In the genomic region with DNA sequence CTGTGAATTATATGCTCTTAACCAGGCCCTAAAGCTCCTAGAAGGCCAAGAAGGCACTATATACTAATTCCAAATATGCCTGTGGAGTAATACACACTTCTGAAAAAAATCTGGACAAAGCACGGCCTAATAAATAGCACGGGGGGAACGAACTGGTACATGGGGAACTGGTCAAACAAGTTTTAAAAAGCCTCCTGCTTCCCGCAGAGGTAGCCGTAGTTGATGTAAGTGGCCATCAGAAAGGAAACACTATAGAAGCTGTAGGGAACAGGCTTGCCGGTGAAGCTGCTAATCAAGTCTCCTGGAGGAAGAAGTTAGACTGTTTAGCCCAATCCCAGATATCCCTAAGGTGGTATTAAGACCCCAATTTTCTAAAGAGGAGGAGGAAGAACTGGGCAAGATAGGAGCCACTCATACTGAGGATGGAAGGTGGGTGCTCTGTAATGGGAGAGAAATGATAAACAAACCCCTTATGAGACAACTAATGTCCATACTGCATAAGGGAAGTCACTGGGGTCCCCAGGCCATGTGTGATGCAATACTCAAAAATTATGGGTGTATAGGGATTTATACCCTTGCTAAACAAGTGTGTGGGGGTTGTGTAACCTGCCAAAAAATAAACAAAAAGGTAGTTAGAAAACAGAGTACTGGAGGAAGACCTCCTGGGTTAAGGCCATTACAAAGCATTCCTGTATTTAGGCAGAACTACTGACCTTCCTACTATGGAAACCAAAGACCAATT, we compare ENCODE assay signal across 1 cellular context.
TF ChIP-seq lines count a peak whose summit lies in the region.

No MANE protein-coding gene starts in this region.

TF ChIP-seq in IMR-90, 13 proteins besides CTCF, POLR2A, EP300 and RAD21:
- TF ChIP-seq CEBPB (IDR thresholded peaks at IDR 0.05; ENCODE audit: low read depth, low read length) (0 out of 2 replicates have a peak, but pooled peaks have one; percentile 27), BHLHE40 (IDR thresholded peaks at IDR 0.05; ENCODE audit: low read depth, low read length) (no peak), MAZ (IDR thresholded peaks at IDR 0.05; ENCODE audit: borderline replicate concordance, low read depth, low read length) (no peak), MAFK (IDR thresholded peaks at IDR 0.05; ENCODE audit: low read depth, low read length) (no peak)
